19 cellular contexts compared by ENCODE assay signal in the genomic region with DNA sequence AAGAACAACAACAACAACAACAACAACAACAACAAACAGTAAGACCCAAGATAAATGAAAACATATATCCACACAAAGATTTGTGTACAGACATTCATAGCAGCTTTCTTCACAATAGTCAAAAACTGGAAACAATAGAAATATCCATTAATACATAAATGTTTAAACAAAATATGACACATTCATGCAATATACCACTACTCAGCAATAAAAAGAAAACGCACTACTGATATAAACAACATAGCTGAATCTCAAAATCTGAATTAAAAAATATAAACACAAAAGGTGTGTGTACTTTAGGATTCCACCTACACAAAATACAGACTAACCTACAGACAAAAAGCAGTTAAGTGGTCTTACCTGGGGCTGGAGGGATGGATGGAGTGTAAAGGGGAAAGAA. TPM values are rescaled to one million over a fixed set of nuclear protein-coding genes. Genes with fewer than 3 reads are reported as not detected.
A peak's percentile ranks its signal among the peaks of the same experiment; 100 is the strongest.
DNase-seq lines count a peak whose midpoint lies in the region; ATAC-seq, FAIRE-seq and TF ChIP-seq lines count a peak whose summit lies in the region.
"Had no signal": no experiment of that assay in that cellular context is flagged by ENCODE, and none has a peak within 500 bp of the region (broad histone marks: within the 10 kb centered on the region; RNA-seq: fewer than 3 reads in every experiment).

No MANE protein-coding gene starts in this region.

- H2AFZ ChIP-seq in HepG2 (ENCODE audit: low read length): no peak overlapping the region
- H2AFZ ChIP-seq in neural progenitor cell (replicated peaks): no peak overlapping the region
- no peak overlapping the region for H2AFZ ChIP-seq in SK-N-SH (ENCODE audit: low read depth)
- H2AFZ ChIP-seq: GM23338 had no signal

- H3K4me3 Mint-ChIP-seq in neural progenitor cell: no peak overlapping the region
- H3K4me3 Mint-ChIP-seq: CD4-positive, alpha-beta memory T cell; GM23338 had no signal

- TF ChIP-seq CTCF in HepG2 (CRISPR knock-in tag; IDR thresholded peaks at IDR 0.05) (no peak), right lobe of liver (IDR thresholded peaks at IDR 0.05) (no peak), neural progenitor cell (IDR thresholded peaks at IDR 0.05) (no peak), SK-N-SH (IDR thresholded peaks at IDR 0.05) (no peak)

- H3K27ac ChIP-seq in HepG2 (ENCODE audit: extremely low read length, insufficient read depth, low read length) (no peak overlapping the region), right lobe of liver (no peak overlapping the region), neural progenitor cell (no peak overlapping the region), SK-N-SH (ENCODE audit: low read depth in 2 of 2, low read length in 1 of 2) (peak overlapping the region in 1 of 2 experiments; percentile 86; a peak in 2 of 4 replicates)
- H3K27ac ChIP-seq: 22Rv1, BLaER1 had no signal

- H3K4me2 ChIP-seq in HepG2 (ENCODE audit: low read depth, low read length) (no peak overlapping the region), neural progenitor cell (no peak overlapping the region), SK-N-SH (no peak overlapping the region)
- H3K4me2 ChIP-seq: BLaER1, GM23338 had no signal

- BruUV-seq in HepG2 (replicated peaks; lab: Mats Ljungman, UMichigan): no TSS peak

- peaks cover 15% of the 10 kb centered on the region for H3K4me1 ChIP-seq in HepG2 (ENCODE audit: insufficient read depth, low read length)
- H3K4me1 ChIP-seq in right lobe of liver: no peaks in the 10 kb centered on the region
- no peaks in the 10 kb centered on the region for H3K4me1 ChIP-seq in neural progenitor cell
- peaks cover 0 to 5% of the 10 kb centered on the region in 2 experiments; a peak in 2 of 4 replicates for H3K4me1 ChIP-seq in SK-N-SH (ENCODE audit: control insufficient read depth in 1 of 2, insufficient read depth in 2 of 2, low read depth in 1 of 2, low read length in 1 of 2)

- H3K9me3 Mint-ChIP-seq in neural progenitor cell: no peaks in the 10 kb centered on the region
- H3K9me3 Mint-ChIP-seq: CD14-positive monocyte; CD4-positive, alpha-beta memory T cell; GM23338 had no signal

- H3K9me2 ChIP-seq in SK-N-SH: no peaks in the 10 kb centered on the region

- TF ChIP-seq POLR2A in HepG2 (IDR thresholded peaks at IDR 0.05; ENCODE audit: insufficient read depth in 1 of 2, low read depth in 2 of 2, low read length in 2 of 2) (no peak), right lobe of liver (IDR thresholded peaks at IDR 0.05) (no peak)

- POLR2A ChIA-PET in HepG2 (lab: Yijun Ruan, JAX): no interaction called here
- POLR2A ChIA-PET in SK-N-SH (lab: Yijun Ruan, JAX): no interaction called here

- CTCF ChIA-PET in HepG2 (lab: Yijun Ruan, JAX; ENCODE audit: low intra/inter-chr PET ratio, low total read pairs): no interaction called here
- CTCF ChIA-PET in SK-N-SH (lab: Yijun Ruan, JAX): interaction anchor here (0.7 to 2.6 kb wide), 6 partner anchors 9 to 42 kb away, joined by 3 to 17 read pairs (median 3); a partner anchor contains a TSS

- H3F3A ChIP-seq in neural progenitor cell (ENCODE audit: low read depth) (no peaks in the 10 kb centered on the region), SK-N-SH (replicated peaks; ENCODE audit: insufficient read depth) (no peaks in the 10 kb centered on the region)

- H3K4me3 ChIP-seq in HepG2 (replicated peaks in 1 of 3; ENCODE audit: insufficient read depth in 1 of 3, low read depth in 2 of 3, low read length in 3 of 3) (no peak overlapping the region), right lobe of liver (no peak overlapping the region), neural progenitor cell (no peak overlapping the region), SK-N-SH (ENCODE audit: low read depth in 2 of 2, low read length in 1 of 2) (no peak overlapping the region)
- H3K4me3 ChIP-seq: BLaER1, GM23338 had no signal

- in situ Hi-C loops in HepG2 (cut with HindIII; ENCODE audit: extremely low pct_ligation_motif_present, low pct_unique_long_range_greater_than_20kb): no loop called here

- peaks cover 3% of the 10 kb centered on the region for H3K27me3 Mint-ChIP-seq in neural progenitor cell (ENCODE audit: insufficient read depth, low read depth)

- no peaks in the 10 kb centered on the region for H3K9me3 ChIP-seq in HepG2 (ENCODE audit: low read length)
- no peaks in the 10 kb centered on the region for H3K9me3 ChIP-seq in right lobe of liver
- no peaks in the 10 kb centered on the region for H3K9me3 ChIP-seq in neural progenitor cell (ENCODE audit: low read depth)
- no peaks in the 10 kb centered on the region for H3K9me3 ChIP-seq in SK-N-SH
- H3K9me3 ChIP-seq: BLaER1 had no signal

- TF ChIP-seq RAD21 in HepG2 (CRISPR knock-in tag; IDR thresholded peaks at IDR 0.05): no peak
- no peak for TF ChIP-seq RAD21 in SK-N-SH (IDR thresholded peaks at IDR 0.05; ENCODE audit: low read length)

- H3K4me1 Mint-ChIP-seq in neural progenitor cell: no peaks in the 10 kb centered on the region
- H3K4me1 Mint-ChIP-seq: CD14-positive monocyte; CD4-positive, alpha-beta memory T cell; GM23338 had no signal

- no peak for DNase-seq in HepG2 (ENCODE audit: low spot score)
- DNase-seq in right lobe of liver: no peak
- no peak for DNase-seq in neural progenitor cell (ENCODE audit: low spot score)
- no peak for DNase-seq in SK-N-SH
- DNase-seq: CD4-positive, alpha-beta memory T cell; DMS153; DMS79; GDM1; HCEC 1CT had no signal

- no peak overlapping the region for H3K27ac Mint-ChIP-seq in neural progenitor cell
- H3K27ac Mint-ChIP-seq: CD14-positive monocyte; CD4-positive, alpha-beta memory T cell; GM23338 had no signal

- H3K27me3 ChIP-seq in HepG2 (ENCODE audit: control insufficient read depth in 1 of 2, insufficient read depth in 2 of 2, low read length in 2 of 2): no peaks in the 10 kb centered on the region
- no peaks in the 10 kb centered on the region for H3K27me3 ChIP-seq in right lobe of liver
- peaks cover 21% of the 10 kb centered on the region for H3K27me3 ChIP-seq in neural progenitor cell
- H3K27me3 ChIP-seq in SK-N-SH (ENCODE audit: insufficient read depth): no peaks in the 10 kb centered on the region; the same call in 1 of the 2 replicates
- H3K27me3 ChIP-seq: BLaER1 had no signal

- 0% methylated on average over 1 of the region's 1 CpG for WGBS in HepG2 (ENCODE audit: low lambda C conversion rate)
- 47% methylated on average over 1 of the region's 1 CpG for WGBS in right lobe of liver (ENCODE audit: insufficient coverage, low coverage, low lambda C conversion rate, missing lambda C conversion rate)
- 55% methylated on average over 1 of the region's 1 CpG for WGBS in SK-N-SH (ENCODE audit: low lambda C conversion rate)

- no peak for ATAC-seq in HepG2
- ATAC-seq in right lobe of liver: no peak
- ATAC-seq: GM23338 had no signal

- H3K9ac ChIP-seq in HepG2 (ENCODE audit: insufficient read depth, low read depth, low read length) (no peak overlapping the region), neural progenitor cell (peak overlapping the region; percentile 1), SK-N-SH (no peak overlapping the region)
- H3K9ac ChIP-seq: BLaER1 had no signal

- no peak for TF ChIP-seq EP300 in HepG2 (IDR thresholded peaks at IDR 0.05; ENCODE audit: low read depth in 2 of 2, low read length in 2 of 2)
- TF ChIP-seq EP300 in HepG2 (CRISPR knock-in tag; IDR thresholded peaks at IDR 0.05; ENCODE audit: borderline replicate concordance): no peak
- no peak for TF ChIP-seq EP300 in SK-N-SH (IDR thresholded peaks at IDR 0.05; ENCODE audit: borderline replicate concordance in 1 of 2, low read depth in 1 of 2, low read length in 1 of 2)

- no peaks in the 10 kb centered on the region for H3K36me3 ChIP-seq in HepG2 (replicated peaks in 1 of 2; ENCODE audit: control insufficient read depth in 1 of 2, insufficient read depth in 2 of 2, low read length in 2 of 2)
- H3K36me3 ChIP-seq in right lobe of liver: no peaks in the 10 kb centered on the region
- no peaks in the 10 kb centered on the region for H3K36me3 ChIP-seq in neural progenitor cell
- no peaks in the 10 kb centered on the region for H3K36me3 ChIP-seq in SK-N-SH (replicated peaks in 1 of 2; ENCODE audit: control insufficient read depth in 1 of 2, insufficient read depth in 2 of 2, low read length in 1 of 2)
- H3K36me3 ChIP-seq: BLaER1 had no signal

- no peaks in the 10 kb centered on the region for H3K79me2 ChIP-seq in HepG2 (ENCODE audit: insufficient read depth, low read length)
- H3K79me2 ChIP-seq in neural progenitor cell (ENCODE audit: low read depth): no peaks in the 10 kb centered on the region
- no peaks in the 10 kb centered on the region; the same call in 1 of the 2 replicates for H3K79me2 ChIP-seq in SK-N-SH (ENCODE audit: insufficient read depth)

- no peaks in the 10 kb centered on the region for H3K36me3 Mint-ChIP-seq in neural progenitor cell
- H3K36me3 Mint-ChIP-seq: CD14-positive monocyte; CD4-positive, alpha-beta memory T cell had no signal

- FAIRE-seq in HepG2 (lab: Jason Lieb, UNC): no peak
- FAIRE-seq: GM12892, GM18507, H54 had no signal

- H4K20me1 ChIP-seq in HepG2 (ENCODE audit: insufficient read depth, low read length): no peaks in the 10 kb centered on the region
- no peaks in the 10 kb centered on the region for H4K20me1 ChIP-seq in neural progenitor cell (ENCODE audit: low read depth)
- H4K20me1 ChIP-seq in SK-N-SH (ENCODE audit: insufficient read depth): no peaks in the 10 kb centered on the region
- H4K20me1 ChIP-seq: BLaER1 had no signal

- intact Hi-C loops in HepG2 (cut with micrococcal nuclease; ENCODE audit: unreplicated experiment): no loop called here
- intact Hi-C loops in right lobe of liver (cut with DNase I): no loop called here

RNA-seq across cellular contexts. Expression of a gene that starts 42.1 kb away (rescaled TPM):
- total RNA-seq in HepG2 (2016; rRNA removed; fragmentation: Illumina TruSeq; extraction: Trizol) (0.53 and 0.66 TPM in 2 replicates), right lobe of liver (1 to 10 TPM; 1.9 to 3.7 (median 3.2) TPM), neural progenitor cell (ENCODE audit: low replicate concordance) (3.4 and 13.2 TPM in 2 replicates)
- 0.20 and 0.26 TPM in 2 replicates for total RNA-seq in HepG2 (2016; cell fraction: cytosol; rRNA removed; fragmentation: Illumina TruSeq; extraction: Trizol; ENCODE audit: low read depth)
- 0.73 and 0.74 TPM in 2 replicates for total RNA-seq in HepG2 (2016; cell fraction: insoluble cytoplasmic fraction; rRNA removed; fragmentation: Illumina TruSeq; extraction: Trizol)
- total RNA-seq in HepG2 (2016; cell fraction: membrane; rRNA removed; fragmentation: Illumina TruSeq; extraction: Trizol): 0.46 and 0.79 TPM in 2 replicates
- 0.34 and 0.87 TPM in 2 replicates for total RNA-seq in HepG2 (2016; cell fraction: nucleus; rRNA removed; fragmentation: Illumina TruSeq; extraction: Trizol)
- polyA plus RNA-seq in HepG2 (2011; rRNA removed) (0.74 and 0.84 TPM in 2 replicates), SK-N-SH (2012; rRNA removed) (25.3 and 28.1 TPM in 2 replicates)
- polyA plus RNA-seq in HepG2 (2011; cell fraction: cytosol; rRNA removed): 0.74 and 0.95 TPM in 2 replicates
- polyA plus RNA-seq in HepG2 (2011; cell fraction: nucleus; rRNA removed): 0.97 and 1.7 TPM in 2 replicates
- polyA plus RNA-seq in HepG2 (2012): 1.3 and 1.6 TPM in 2 replicates
- 0.22 and 0.43 TPM in 2 replicates for polyA plus RNA-seq in HepG2 (2016; cell fraction: cytosol; fragmentation: Illumina TruSeq; extraction: Trizol; ENCODE audit: low read depth)
- 0.35 and 0.96 TPM in 2 replicates for polyA plus RNA-seq in HepG2 (2016; cell fraction: insoluble cytoplasmic fraction; fragmentation: Illumina TruSeq; extraction: Trizol; ENCODE audit: low read depth)
- 0.50 and 0.79 TPM in 2 replicates for polyA plus RNA-seq in HepG2 (2016; cell fraction: membrane; fragmentation: Illumina TruSeq; extraction: Trizol; ENCODE audit: low read depth)
- polyA plus RNA-seq in HepG2 (2016; cell fraction: nucleus; fragmentation: Illumina TruSeq; extraction: Trizol; ENCODE audit: insufficient read depth, low read depth): 0.36 and 0.63 TPM in 2 replicates
- polyA minus RNA-seq in HepG2 (2011; rRNA and poly(A)+ RNA removed; ENCODE audit: low replicate concordance): 1.5 and 3.0 TPM in 2 replicates
- 0.40 and 0.62 TPM in 2 replicates for polyA minus RNA-seq in HepG2 (2011; cell fraction: cytosol; rRNA and poly(A)+ RNA removed)
- polyA minus RNA-seq in HepG2 (2011; cell fraction: nucleus; rRNA and poly(A)+ RNA removed): 0.64 and 1.4 TPM in 2 replicates
- 17.3 and 21.5 TPM in 2 replicates for polyA plus RNA-seq in SK-N-SH (2012; cell fraction: cytosol; rRNA removed)
- 34.7 and 50.7 TPM in 2 replicates for polyA plus RNA-seq in SK-N-SH (2012; cell fraction: nucleus; rRNA removed)

RNA-seq across cellular contexts. Expression of a gene that starts 42.8 kb away (rescaled TPM):
- total RNA-seq in HepG2 (2016; rRNA removed; fragmentation: Illumina TruSeq; extraction: Trizol): 0.39 and 0.55 TPM in 2 replicates
- total RNA-seq in HepG2 (2016; cell fraction: cytosol; rRNA removed; fragmentation: Illumina TruSeq; extraction: Trizol; ENCODE audit: low read depth): not detected in 2 replicates
- 0.36 and 0.82 TPM in 2 replicates for total RNA-seq in HepG2 (2016; cell fraction: insoluble cytoplasmic fraction; rRNA removed; fragmentation: Illumina TruSeq; extraction: Trizol)
- total RNA-seq in HepG2 (2016; cell fraction: membrane; rRNA removed; fragmentation: Illumina TruSeq; extraction: Trizol): 0.09 and 0.10 TPM in 2 replicates
- total RNA-seq in HepG2 (2016; cell fraction: nucleus; rRNA removed; fragmentation: Illumina TruSeq; extraction: Trizol): 0.60 and 0.84 TPM in 2 replicates
- polyA plus RNA-seq in HepG2 (2011; rRNA removed): 6.5 and 7.2 TPM in 2 replicates
- 6.0 and 6.6 TPM in 2 replicates for polyA plus RNA-seq in HepG2 (2011; cell fraction: cytosol; rRNA removed)
- polyA plus RNA-seq in HepG2 (2011; cell fraction: nucleus; rRNA removed): 9.6 and 11.7 TPM in 2 replicates
- polyA plus RNA-seq in HepG2 (2012): 4.3 and 13.1 TPM in 2 replicates
- 0.19 TPM in 1 of 2 replicates, not detected in the other for polyA plus RNA-seq in HepG2 (2016; cell fraction: cytosol; fragmentation: Illumina TruSeq; extraction: Trizol; ENCODE audit: low read depth)
- 0.13 and 0.20 TPM in 2 replicates for polyA plus RNA-seq in HepG2 (2016; cell fraction: insoluble cytoplasmic fraction; fragmentation: Illumina TruSeq; extraction: Trizol; ENCODE audit: low read depth)
- polyA plus RNA-seq in HepG2 (2016; cell fraction: membrane; fragmentation: Illumina TruSeq; extraction: Trizol; ENCODE audit: low read depth): 0.07 and 0.14 TPM in 2 replicates
- polyA plus RNA-seq in HepG2 (2016; cell fraction: nucleus; fragmentation: Illumina TruSeq; extraction: Trizol; ENCODE audit: insufficient read depth, low read depth): 1.2 and 1.6 TPM in 2 replicates
- 0.72 and 6.0 TPM in 2 replicates for polyA minus RNA-seq in HepG2 (2011; rRNA and poly(A)+ RNA removed; ENCODE audit: low replicate concordance)
- 1.9 and 5.7 TPM in 2 replicates for polyA minus RNA-seq in HepG2 (2011; cell fraction: cytosol; rRNA and poly(A)+ RNA removed)
- polyA minus RNA-seq in HepG2 (2011; cell fraction: nucleus; rRNA and poly(A)+ RNA removed): 4.0 TPM in 2 replicates
- total RNA-seq in right lobe of liver: 1 to 10 TPM in 5 of 6 experiments, under 1 TPM in 1; 0.92 to 3.3 (median 1.8) TPM
- 24.2 and 39.1 TPM in 2 replicates for total RNA-seq in neural progenitor cell (ENCODE audit: low replicate concordance)
- 47.9 and 59.3 TPM in 2 replicates for polyA plus RNA-seq in SK-N-SH (2012; rRNA removed)
- 20.3 and 30.5 TPM in 2 replicates for polyA plus RNA-seq in SK-N-SH (2012; cell fraction: cytosol; rRNA removed)
- polyA plus RNA-seq in SK-N-SH (2012; cell fraction: nucleus; rRNA removed): 140 and 159 TPM in 2 replicates
- polyA plus RNA-seq: CD4-positive, alpha-beta memory T cell had no signal

RNA-seq across cellular contexts. Expression of a gene that starts 51.5 kb away (rescaled TPM):
- total RNA-seq in HepG2 (2016; rRNA removed; fragmentation: Illumina TruSeq; extraction: Trizol) (not detected in 2 replicates), right lobe of liver (not detected), neural progenitor cell (ENCODE audit: low replicate concordance) (0.75 and 3.7 TPM in 2 replicates)
- not detected in 2 replicates for total RNA-seq in HepG2 (2016; cell fraction: cytosol; rRNA removed; fragmentation: Illumina TruSeq; extraction: Trizol; ENCODE audit: low read depth)
- total RNA-seq in HepG2 (2016; cell fraction: insoluble cytoplasmic fraction; rRNA removed; fragmentation: Illumina TruSeq; extraction: Trizol): not detected in 2 replicates
- total RNA-seq in HepG2 (2016; cell fraction: membrane; rRNA removed; fragmentation: Illumina TruSeq; extraction: Trizol): not detected in 2 replicates
- total RNA-seq in HepG2 (2016; cell fraction: nucleus; rRNA removed; fragmentation: Illumina TruSeq; extraction: Trizol): not detected in 2 replicates
- polyA plus RNA-seq in HepG2 (2011; rRNA removed) (0.16 TPM in 1 of 2 replicates, not detected in the other), SK-N-SH (2012; rRNA removed) (0.02 and 0.03 TPM in 2 replicates)
- polyA plus RNA-seq in HepG2 (2011; cell fraction: cytosol; rRNA removed): not detected in 2 replicates
- polyA plus RNA-seq in HepG2 (2011; cell fraction: nucleus; rRNA removed): not detected in 2 replicates
- not detected in 2 replicates for polyA plus RNA-seq in HepG2 (2012)
- polyA plus RNA-seq in HepG2 (2016; cell fraction: cytosol; fragmentation: Illumina TruSeq; extraction: Trizol; ENCODE audit: low read depth): not detected in 2 replicates
- polyA plus RNA-seq in HepG2 (2016; cell fraction: insoluble cytoplasmic fraction; fragmentation: Illumina TruSeq; extraction: Trizol; ENCODE audit: low read depth): not detected in 2 replicates
- not detected in 2 replicates for polyA plus RNA-seq in HepG2 (2016; cell fraction: membrane; fragmentation: Illumina TruSeq; extraction: Trizol; ENCODE audit: low read depth)
- polyA plus RNA-seq in HepG2 (2016; cell fraction: nucleus; fragmentation: Illumina TruSeq; extraction: Trizol; ENCODE audit: insufficient read depth, low read depth): not detected in 2 replicates
- polyA minus RNA-seq in HepG2 (2011; rRNA and poly(A)+ RNA removed; ENCODE audit: low replicate concordance): not detected in 2 replicates
- polyA minus RNA-seq in HepG2 (2011; cell fraction: cytosol; rRNA and poly(A)+ RNA removed): not detected in 2 replicates
- polyA minus RNA-seq in HepG2 (2011; cell fraction: nucleus; rRNA and poly(A)+ RNA removed): not detected in 2 replicates
- polyA plus RNA-seq in SK-N-SH (2012; cell fraction: cytosol; rRNA removed): 0.04 and 0.06 TPM in 2 replicates
- polyA plus RNA-seq in SK-N-SH (2012; cell fraction: nucleus; rRNA removed): 0.14 and 0.27 TPM in 2 replicates
- total RNA-seq: A673; CD4-positive, alpha-beta memory T cell; Daoy; HT-29 had no signal

RNA-seq across cellular contexts. Expression of a gene that starts 57.5 kb away (rescaled TPM):
- 4.0 and 7.1 TPM in 2 replicates for total RNA-seq in HepG2 (2016; rRNA removed; fragmentation: Illumina TruSeq; extraction: Trizol)
- 1.1 and 1.6 TPM in 2 replicates for total RNA-seq in HepG2 (2016; cell fraction: cytosol; rRNA removed; fragmentation: Illumina TruSeq; extraction: Trizol; ENCODE audit: low read depth)
- total RNA-seq in HepG2 (2016; cell fraction: insoluble cytoplasmic fraction; rRNA removed; fragmentation: Illumina TruSeq; extraction: Trizol): 3.3 and 6.9 TPM in 2 replicates
- 4.4 and 4.5 TPM in 2 replicates for total RNA-seq in HepG2 (2016; cell fraction: membrane; rRNA removed; fragmentation: Illumina TruSeq; extraction: Trizol)
- total RNA-seq in HepG2 (2016; cell fraction: nucleus; rRNA removed; fragmentation: Illumina TruSeq; extraction: Trizol): 7.5 and 9.3 TPM in 2 replicates
- 10.3 and 10.6 TPM in 2 replicates for polyA plus RNA-seq in HepG2 (2011; rRNA removed)
- polyA plus RNA-seq in HepG2 (2011; cell fraction: cytosol; rRNA removed): 10.3 and 10.4 TPM in 2 replicates
- 13.5 and 16.0 TPM in 2 replicates for polyA plus RNA-seq in HepG2 (2011; cell fraction: nucleus; rRNA removed)
- polyA plus RNA-seq in HepG2 (2012): 5.5 and 6.6 TPM in 2 replicates
- polyA plus RNA-seq in HepG2 (2016; cell fraction: cytosol; fragmentation: Illumina TruSeq; extraction: Trizol; ENCODE audit: low read depth): 1.4 and 1.5 TPM in 2 replicates
- 3.4 and 4.1 TPM in 2 replicates for polyA plus RNA-seq in HepG2 (2016; cell fraction: insoluble cytoplasmic fraction; fragmentation: Illumina TruSeq; extraction: Trizol; ENCODE audit: low read depth)
- 3.4 and 4.6 TPM in 2 replicates for polyA plus RNA-seq in HepG2 (2016; cell fraction: membrane; fragmentation: Illumina TruSeq; extraction: Trizol; ENCODE audit: low read depth)
- polyA plus RNA-seq in HepG2 (2016; cell fraction: nucleus; fragmentation: Illumina TruSeq; extraction: Trizol; ENCODE audit: insufficient read depth, low read depth): 10.3 and 10.9 TPM in 2 replicates
- polyA minus RNA-seq in HepG2 (2011; rRNA and poly(A)+ RNA removed; ENCODE audit: low replicate concordance): 4.0 and 21.9 TPM in 2 replicates
- polyA minus RNA-seq in HepG2 (2011; cell fraction: cytosol; rRNA and poly(A)+ RNA removed): 4.8 and 5.8 TPM in 2 replicates
- 6.1 and 7.2 TPM in 2 replicates for polyA minus RNA-seq in HepG2 (2011; cell fraction: nucleus; rRNA and poly(A)+ RNA removed)
- 1 to 10 TPM; 1.1 to 2.3 (median 1.6) TPM for total RNA-seq in right lobe of liver
- total RNA-seq in neural progenitor cell (ENCODE audit: low replicate concordance): 3.5 and 11.3 TPM in 2 replicates
- polyA plus RNA-seq in SK-N-SH (2012; rRNA removed): 17.3 and 19.1 TPM in 2 replicates
- 11.1 and 14.4 TPM in 2 replicates for polyA plus RNA-seq in SK-N-SH (2012; cell fraction: cytosol; rRNA removed)
- 22.9 and 25.0 TPM in 2 replicates for polyA plus RNA-seq in SK-N-SH (2012; cell fraction: nucleus; rRNA removed)
